ENCODE assay signal across 21 cellular contexts in the genomic region with DNA sequence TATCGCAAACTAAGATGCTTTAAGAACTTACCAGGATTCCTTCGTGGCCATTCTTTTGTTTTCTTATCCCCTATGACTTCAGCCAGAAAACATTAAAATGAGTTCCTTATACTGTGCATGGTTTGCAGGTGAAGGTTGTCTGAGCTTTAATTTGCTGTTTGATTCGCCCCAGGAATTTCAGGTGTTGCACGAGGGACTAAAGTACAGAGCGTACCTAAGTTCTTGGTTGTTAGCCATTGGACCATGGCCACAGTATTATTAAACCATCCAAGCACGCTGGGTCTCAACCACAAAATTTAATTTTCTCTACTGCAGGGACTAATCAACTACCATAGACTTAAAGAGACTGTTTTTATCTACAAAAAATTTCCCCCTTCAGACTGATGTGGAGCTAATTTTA.
DNase-seq lines count a peak whose midpoint lies in the region; TF ChIP-seq lines count a peak whose summit lies in the region.
"Had no signal": no experiment of that assay in that cellular context is flagged by ENCODE, and none has a peak within 500 bp of the region (broad histone marks: within the 10 kb centered on the region; RNA-seq: fewer than 3 reads in every experiment).

No MANE protein-coding gene starts in this region.

- peaks cover 5% of the 10 kb centered on the region for H3K9me3 Mint-ChIP-seq in MCF 10A (ENCODE audit: unreplicated experiment)
- H3K9me3 Mint-ChIP-seq: H9 had no signal

- DNase-seq in DMS79 (lab: John Stamatoyannopoulos, UW) (peak; percentile 48), MCF 10A (ENCODE audit: unreplicated experiment) (no peak), kidney tubule cell (ENCODE audit: low spot score) (peak; percentile 49), suprapubic skin (ENCODE audit: low spot score in 2 of 2) (no peak), retina (no peak), NCI-H2227 treated with DMSO at 0.1 percent for 48 hours (lab: John Stamatoyannopoulos, UW) (no peak)
- no peak for DNase-seq in stimulated activated CD4-positive, alpha-beta T cell treated with anti-CD3 and anti-CD28 coated beads, Interleukin-4, amount 100 ng/mL, for 4 hours
- DNase-seq: CD4-positive, CD25-positive, alpha-beta regulatory T cell; DMS153; GM23248; H9; Kasumi-1; MG63; NCI-H1105 treated with DMSO at 0.1 percent for 48 hours; NCI-H146; NCI-H1930; NCI-H446 treated with DMSO at 0.1 percent for 48 hours; NCI-H526; NCI-H82; NK-92 treated with Interleukin-12 subunit alpha and Interleukin-12 subunit beta, amount 100 ng/mL, for 24 hours; PC-3 had no signal

- CTCF ChIA-PET in MCF 10A (lab: Yijun Ruan, JAX): interaction anchor here (0.5 to 1.0 kb wide), 5 partner anchors 154 to 940 kb away, joined by 3 to 5 read pairs (median 3); no protein-coding TSS in a partner anchor

- no peak for TF ChIP-seq POLR2A in suprapubic skin (IDR thresholded peaks at IDR 0.05)

- POLR2A ChIA-PET in MCF 10A (lab: Yijun Ruan, JAX): interaction anchor here (0.6 to 5.7 kb wide), 13 partner anchors 13 to 884 kb away, joined by 3 to 26 read pairs (median 4); no protein-coding TSS in a partner anchor

- no peak for TF ChIP-seq CTCF in MCF 10A (IDR thresholded peaks at IDR 0.05; ENCODE audit: unreplicated experiment)
- no peak for TF ChIP-seq CTCF in suprapubic skin (IDR thresholded peaks at IDR 0.05)

- peak overlapping the region; percentile 17 for H3K4me3 Mint-ChIP-seq in MCF 10A (ENCODE audit: unreplicated experiment)
- H3K4me3 Mint-ChIP-seq: CD4-positive, CD25-positive, alpha-beta regulatory T cell; H9 had no signal

- TF ChIP-seq EP300 in suprapubic skin (IDR thresholded peaks at IDR 0.05): no peak

- no peaks in the 10 kb centered on the region for H3K27me3 ChIP-seq in suprapubic skin

- H3K4me1 Mint-ChIP-seq in MCF 10A (ENCODE audit: insufficient read depth, unreplicated experiment): peaks cover 67% of the 10 kb centered on the region
- H3K4me1 Mint-ChIP-seq: CD4-positive, CD25-positive, alpha-beta regulatory T cell had no signal

- H3K9me3 ChIP-seq in suprapubic skin: no peaks in the 10 kb centered on the region

- H3K4me3 ChIP-seq in suprapubic skin: no peak overlapping the region
- H3K4me3 ChIP-seq: GM23248, MG63 had no signal

- no TSS peak for BruUV-seq in MCF 10A (replicated peaks; lab: Mats Ljungman, UMichigan)

- H3K27ac ChIP-seq in suprapubic skin: peak overlapping the region; percentile 19
- H3K27ac ChIP-seq: GM23248 had no signal

- H3K36me3 Mint-ChIP-seq in MCF 10A (ENCODE audit: insufficient read depth, unreplicated experiment): no peaks in the 10 kb centered on the region
- H3K36me3 Mint-ChIP-seq: CD4-positive, CD25-positive, alpha-beta regulatory T cell had no signal

- 51% methylated on average over 6 of the region's 6 CpGs for WGBS in suprapubic skin

- no peaks in the 10 kb centered on the region for H3K27me3 Mint-ChIP-seq in MCF 10A (ENCODE audit: insufficient read depth, unreplicated experiment)
- H3K27me3 Mint-ChIP-seq: CD4-positive, CD25-positive, alpha-beta regulatory T cell had no signal

- H3K27ac Mint-ChIP-seq in MCF 10A (ENCODE audit: low read depth, unreplicated experiment): peak overlapping the region; percentile 66
- H3K27ac Mint-ChIP-seq: CD4-positive, CD25-positive, alpha-beta regulatory T cell; H9 had no signal

- no peaks in the 10 kb centered on the region for H3K36me3 ChIP-seq in suprapubic skin
- H3K36me3 ChIP-seq: MG63 had no signal

- H3K4me1 ChIP-seq in suprapubic skin: peaks cover 46% of the 10 kb centered on the region

- intact Hi-C loops in MCF 10A (cut with micrococcal nuclease): no loop called here

Comparison
In these comparisons a context has a peak if more than half of its experiments do, and no peak if none do; other contexts are left out.
1. DNase-seq: peak in DMS79 (single experiment) and kidney tubule cell (single experiment); none in MCF 10A (single experiment), suprapubic skin (0 of 2), retina (single experiment), NCI-H2227 treated with DMSO at 0.1 percent for 48 hours (single experiment) and stimulated activated CD4-positive, alpha-beta T cell treated with anti-CD3 and anti-CD28 coated beads, Interleukin-4, amount 100 ng/mL, for 4 hours (0 of 2).